In the genomic region with DNA sequence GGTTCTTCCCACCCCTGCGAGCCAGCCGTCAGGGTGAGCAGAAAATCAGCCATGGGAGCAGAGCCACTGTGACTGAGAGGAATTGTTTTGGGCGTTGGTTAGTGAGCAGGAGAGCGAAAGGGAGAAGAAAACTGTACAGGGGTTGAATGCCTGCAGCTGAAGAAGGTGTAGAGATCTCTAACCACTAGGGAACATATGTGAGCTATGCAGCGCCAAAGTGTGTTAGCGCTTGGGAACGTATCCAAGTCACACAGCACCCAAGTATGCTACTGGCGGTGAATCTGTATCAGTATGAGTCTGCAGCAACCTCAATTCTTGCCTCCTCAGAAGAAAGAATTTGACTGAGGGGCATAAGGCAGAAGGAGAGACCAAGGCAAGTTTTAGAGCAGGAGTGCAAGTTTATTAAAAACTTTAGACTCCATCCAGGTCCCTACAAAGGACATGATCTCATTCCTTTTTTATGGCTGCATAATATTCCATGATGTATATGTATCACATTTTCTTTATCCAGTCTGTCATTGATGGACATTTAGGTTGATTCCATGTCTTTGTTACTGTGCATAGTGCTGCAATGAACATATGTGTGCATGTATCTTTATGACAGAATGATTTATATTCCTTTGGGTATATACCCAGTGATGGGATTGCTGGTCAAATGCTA, we compare ENCODE assay signal across 7 cellular contexts. TPM values are rescaled to one million over a fixed set of nuclear protein-coding genes. Genes with fewer than 3 reads are reported as not detected.
A peak's percentile ranks its signal among the peaks of the same experiment; 100 is the strongest.
DNase-seq lines count a peak whose midpoint lies in the region; ATAC-seq, FAIRE-seq and TF ChIP-seq lines count a peak whose summit lies in the region.
"Not testable (repeated sequence)": the region's sequence is repeated elsewhere in the genome, so short reads cannot be mapped to it uniquely, and the experiment has no call there.

No MANE protein-coding gene starts in this region.

- peak overlapping the region; percentile 49 for H2BK20ac ChIP-seq in H9 (ENCODE audit: low read depth, low read length, poor library complexity, severe bottlenecking)

- not testable (repeated sequence) for H3K27ac Mint-ChIP-seq in H9
- H3K27ac Mint-ChIP-seq in stimulated activated memory B cell treated with anti-CD40 and anti-IgM and Interleukin-4, amounts not matched to agents 10 μg/mL and 1 μg/mL and 100 μg/mL, for 72 hours = peak overlapping the region; percentile 29

- FAIRE-seq in HepG2 (lab: Jason Lieb, UNC); pancreas (lab: Jason Lieb, UNC): not testable (repeated sequence)

- in situ Hi-C loops in HepG2 (cut with HindIII; ENCODE audit: extremely low pct_ligation_motif_present, low pct_unique_long_range_greater_than_20kb) = not testable (repeated sequence)

- not testable (repeated sequence) for H3K27me3 Mint-ChIP-seq in H9 (ENCODE audit: low read depth); stimulated activated memory B cell treated with anti-CD40 and anti-IgM and Interleukin-4, amounts not matched to agents 10 μg/mL and 1 μg/mL and 100 μg/mL, for 72 hours

- POLR2A ChIA-PET in RWPE1 (lab: Yijun Ruan, JAX; ENCODE audit: low non-redundant PET) = not testable (repeated sequence)
- POLR2A ChIA-PET in HepG2 (lab: Yijun Ruan, JAX) = interaction anchor here (2.0 kb wide), 1 partner anchor 20 kb away, joined by 6 read pairs; a partner anchor contains a TSS

- not testable (repeated sequence) for H3K4me1 Mint-ChIP-seq in H9
- peaks cover 34% of the 10 kb centered on the region for H3K4me1 Mint-ChIP-seq in stimulated activated memory B cell treated with anti-CD40 and anti-IgM and Interleukin-4, amounts not matched to agents 10 μg/mL and 1 μg/mL and 100 μg/mL, for 72 hours

- not testable (repeated sequence) for BruUV-seq in HepG2 (replicated peaks; lab: Mats Ljungman, UMichigan)

- TF ChIP-seq POLR2A in breast epithelium (IDR thresholded peaks at IDR 0.05); HepG2 (IDR thresholded peaks at IDR 0.05; ENCODE audit: insufficient read depth in 1 of 2, low read depth in 2 of 2, low read length in 2 of 2): not testable (repeated sequence)

- not testable (repeated sequence) for H3K23ac ChIP-seq in H9 (ENCODE audit: insufficient read length, low read depth, low read length)

- not testable (repeated sequence) for H3K36me3 Mint-ChIP-seq in H9 (ENCODE audit: insufficient read depth in 1 of 3, low read depth in 3 of 3); stimulated activated memory B cell treated with anti-CD40 and anti-IgM and Interleukin-4, amounts not matched to agents 10 μg/mL and 1 μg/mL and 100 μg/mL, for 72 hours

- not testable (repeated sequence) for H3T11ph ChIP-seq in H9 (ENCODE audit: low read length)

- not testable (repeated sequence) for H3K27ac ChIP-seq in H9 (ENCODE audit: insufficient read length, low read depth, low read length); HepG2 (ENCODE audit: extremely low read length, insufficient read depth, low read length)
- H3K27ac ChIP-seq in RWPE1 = peak overlapping the region; percentile 63
- H3K27ac ChIP-seq in breast epithelium = peak overlapping the region; percentile 43 to 52
- H3K27ac ChIP-seq in pancreas = peak overlapping the region; percentile 58 to 85 (median 75)

- TF ChIP-seq RAD21 in HepG2 (CRISPR knock-in tag; IDR thresholded peaks at IDR 0.05) = not testable (repeated sequence)

- not testable (repeated sequence) for H3K9me3 ChIP-seq in H9 (ENCODE audit: control insufficient read depth, low read depth, low read length); breast epithelium; HepG2 (ENCODE audit: low read length); pancreas

- not testable (repeated sequence) for H3K18ac ChIP-seq in H9 (ENCODE audit: insufficient read length, low read depth, low read length)

- not testable (repeated sequence) for H3K9ac ChIP-seq in H9 (ENCODE audit: extremely low read depth, insufficient read length, low read length); HepG2 (ENCODE audit: insufficient read depth, low read depth, low read length)

- not testable (repeated sequence) for H4K5ac ChIP-seq in H9 (ENCODE audit: insufficient read length, low read depth, low read length)

- H3K4me1 ChIP-seq in H9 (ENCODE audit: insufficient read depth, low read length); breast epithelium: not testable (repeated sequence)
- H3K4me1 ChIP-seq in HepG2 (ENCODE audit: insufficient read depth, low read length) (peaks cover 18% of the 10 kb centered on the region), pancreas (peaks cover 0 to 22% (median 8%) of the 10 kb centered on the region in 3 donors)

- H3K4me2 ChIP-seq in H9 (ENCODE audit: insufficient read depth, insufficient read length, low read length) = not testable (repeated sequence)
- H3K4me2 ChIP-seq in HepG2 (ENCODE audit: low read depth, low read length) = 0 out of 2 replicates have a peak overlapping the region, but pooled peaks have one; percentile 4

- H3K79me1 ChIP-seq in H9 (ENCODE audit: insufficient read depth, low read depth, low read length, poor library complexity, severe bottlenecking) = not testable (repeated sequence)

- H4K8ac ChIP-seq in H9 (replicated peaks; ENCODE audit: insufficient read length, low read depth, low read length) = not testable (repeated sequence)

- H3K4me3 Mint-ChIP-seq in H9; stimulated activated memory B cell treated with anti-CD40 and anti-IgM and Interleukin-4, amounts not matched to agents 10 μg/mL and 1 μg/mL and 100 μg/mL, for 72 hours: not testable (repeated sequence)

- not testable (repeated sequence) for H2BK5ac ChIP-seq in H9 (ENCODE audit: insufficient read length, low read length)

- not testable (repeated sequence) for H2AFZ ChIP-seq in H9 (ENCODE audit: low read length); HepG2 (ENCODE audit: low read length)

- not testable (repeated sequence) for H3K27me3 ChIP-seq in H9 (ENCODE audit: insufficient read depth, low read length); breast epithelium; HepG2 (ENCODE audit: control insufficient read depth in 1 of 2, insufficient read depth in 2 of 2, low read length in 2 of 2); pancreas

- not testable (repeated sequence) for H4K20me1 ChIP-seq in H9 (ENCODE audit: control insufficient read depth, insufficient read depth, insufficient read length); HepG2 (ENCODE audit: insufficient read depth, low read length)

- not testable (repeated sequence) for H3K56ac ChIP-seq in H9 (ENCODE audit: insufficient read length, low read depth, low read length)

- CTCF ChIA-PET in RWPE1 (lab: Yijun Ruan, JAX) = interaction anchor here (0.9 kb wide), 1 partner anchor 10 kb away, joined by 3 read pairs; no protein-coding TSS in a partner anchor
- CTCF ChIA-PET in HepG2 (lab: Yijun Ruan, JAX; ENCODE audit: low intra/inter-chr PET ratio, low total read pairs) = not testable (repeated sequence)

- TF ChIP-seq CTCF in H9 (conservative IDR thresholded peaks at IDR 0.05); RWPE1 (conservative IDR thresholded peaks at IDR 0.05; ENCODE audit: low read depth); breast epithelium (IDR thresholded peaks at IDR 0.05); HepG2 (CRISPR knock-in tag; IDR thresholded peaks at IDR 0.05); pancreas (IDR thresholded peaks at IDR 0.05): not testable (repeated sequence)

- H2BK120ac ChIP-seq in H9 (ENCODE audit: low read depth, low read length, poor library complexity, severe bottlenecking) = not testable (repeated sequence)

- H3K14ac ChIP-seq in H9 (ENCODE audit: insufficient read depth, low read length) = not testable (repeated sequence)

- H3K4me3 ChIP-seq in breast epithelium (peak overlapping the region in 2 of 3 donors; percentile 8 to 27), pancreas (peak overlapping the region in 1 of 4 donors; percentile 22)
- not testable (repeated sequence) for H3K4me3 ChIP-seq in HepG2 (replicated peaks in 1 of 3; ENCODE audit: insufficient read depth in 1 of 3, low read depth in 2 of 3, low read length in 3 of 3)

- not testable (repeated sequence) for H2BK12ac ChIP-seq in H9 (ENCODE audit: insufficient read length, low read depth, low read length)

- H3K79me2 ChIP-seq in H9 (ENCODE audit: insufficient read depth, low read length); HepG2 (ENCODE audit: insufficient read depth, low read length): not testable (repeated sequence)

- H2AK5ac ChIP-seq in H9 (ENCODE audit: insufficient read length, low read length) = not testable (repeated sequence)

- not testable (repeated sequence) for H4K91ac ChIP-seq in H9 (ENCODE audit: insufficient read length, low read depth, low read length)

- H2BK15ac ChIP-seq in H9 (ENCODE audit: low read depth, low read length) = not testable (repeated sequence)

- no CpG with 5 or more reads among the region's 8 CpGs for WGBS in H9 (ENCODE audit: extremely low coverage, insufficient read length, low lambda C conversion rate)
- WGBS in HepG2 (ENCODE audit: low lambda C conversion rate) = 89% methylated on average over 8 of the region's 8 CpGs
- WGBS in pancreas, 2 donors = 57 to 59% methylated on average over 8 of the region's 8 CpGs

- not testable (repeated sequence) for H3K23me2 ChIP-seq in H9 (ENCODE audit: insufficient read length, low read depth, low read length, poor library complexity, severe bottlenecking)

- not testable (repeated sequence) for H3K9me3 Mint-ChIP-seq in H9; stimulated activated memory B cell treated with anti-CD40 and anti-IgM and Interleukin-4, amounts not matched to agents 10 μg/mL and 1 μg/mL and 100 μg/mL, for 72 hours

- H3K4ac ChIP-seq in H9 (ENCODE audit: low read depth, low read length) = not testable (repeated sequence)

- not testable (repeated sequence) for DNase-seq in H9; RWPE1 (ENCODE audit: low spot score); breast epithelium (ENCODE audit: low spot score in 2 of 2); Right ventricle myocardium superior; HepG2 (ENCODE audit: low spot score)
- peak in 1 of 6 donors; percentile 30 for DNase-seq in pancreas

- peak; percentile 6 for ATAC-seq in Right ventricle myocardium superior (ENCODE audit: poor library complexity)
- not testable (repeated sequence) for ATAC-seq in HepG2; stimulated activated memory B cell treated with anti-CD40 and anti-IgM and Interleukin-4, amounts not matched to agents 10 μg/mL and 1 μg/mL and 100 μg/mL, for 72 hours
- ATAC-seq in pancreas = peak; percentile 23 to 39 (median 30)

- intact Hi-C loops in breast epithelium (cut with DNase I; ENCODE audit: low total_unique reads); Right ventricle myocardium superior (cut with DNase I); HepG2 (cut with micrococcal nuclease; ENCODE audit: unreplicated experiment); pancreas (cut with DNase I): not testable (repeated sequence)

- TF ChIP-seq EP300 in HepG2 (IDR thresholded peaks at IDR 0.05; ENCODE audit: low read depth in 2 of 2, low read length in 2 of 2); HepG2 (CRISPR knock-in tag; IDR thresholded peaks at IDR 0.05; ENCODE audit: borderline replicate concordance): not testable (repeated sequence)

- not testable (repeated sequence) for H3K36me3 ChIP-seq in breast epithelium; HepG2 (replicated peaks in 1 of 2; ENCODE audit: control insufficient read depth in 1 of 2, insufficient read depth in 2 of 2, low read length in 2 of 2); pancreas

RNA-seq across cellular contexts. Expression of a gene that starts 19.7 kb away (rescaled TPM):
- 163 and 171 TPM in 2 replicates for total RNA-seq in H9 (2021)
- 100 to 1,000 TPM; 331 to 432 (median 409) TPM for total RNA-seq in breast epithelium
- total RNA-seq in Right ventricle myocardium superior = 607 TPM
- total RNA-seq in HepG2 (2016; rRNA removed; fragmentation: Illumina TruSeq; extraction: Trizol) = 266 and 335 TPM in 2 replicates
- total RNA-seq in HepG2 (2016; cell fraction: cytosol; rRNA removed; fragmentation: Illumina TruSeq; extraction: Trizol; ENCODE audit: low read depth) = 24.5 and 25.0 TPM in 2 replicates
- 274 and 331 TPM in 2 replicates for total RNA-seq in HepG2 (2016; cell fraction: insoluble cytoplasmic fraction; rRNA removed; fragmentation: Illumina TruSeq; extraction: Trizol)
- 50.4 and 51.0 TPM in 2 replicates for total RNA-seq in HepG2 (2016; cell fraction: membrane; rRNA removed; fragmentation: Illumina TruSeq; extraction: Trizol)
- 144 and 151 TPM in 2 replicates for total RNA-seq in HepG2 (2016; cell fraction: nucleus; rRNA removed; fragmentation: Illumina TruSeq; extraction: Trizol)
- polyA plus RNA-seq in HepG2 (2011; rRNA removed) = 250 and 265 TPM in 2 replicates
- polyA plus RNA-seq in HepG2 (2011; cell fraction: cytosol; rRNA removed) = 227 and 241 TPM in 2 replicates
- polyA plus RNA-seq in HepG2 (2011; cell fraction: nucleus; rRNA removed) = 192 and 209 TPM in 2 replicates
- polyA plus RNA-seq in HepG2 (2012) = 200 and 223 TPM in 2 replicates
- polyA plus RNA-seq in HepG2 (2016; cell fraction: cytosol; fragmentation: Illumina TruSeq; extraction: Trizol; ENCODE audit: low read depth) = 19.1 and 23.5 TPM in 2 replicates
- 302 and 333 TPM in 2 replicates for polyA plus RNA-seq in HepG2 (2016; cell fraction: insoluble cytoplasmic fraction; fragmentation: Illumina TruSeq; extraction: Trizol; ENCODE audit: low read depth)
- polyA plus RNA-seq in HepG2 (2016; cell fraction: membrane; fragmentation: Illumina TruSeq; extraction: Trizol; ENCODE audit: low read depth) = 32.1 and 33.4 TPM in 2 replicates
- 152 and 173 TPM in 2 replicates for polyA plus RNA-seq in HepG2 (2016; cell fraction: nucleus; fragmentation: Illumina TruSeq; extraction: Trizol; ENCODE audit: insufficient read depth, low read depth)
- 250 and 886 TPM in 2 replicates for polyA minus RNA-seq in HepG2 (2011; rRNA and poly(A)+ RNA removed; ENCODE audit: low replicate concordance)
- 449 and 493 TPM in 2 replicates for polyA minus RNA-seq in HepG2 (2011; cell fraction: cytosol; rRNA and poly(A)+ RNA removed)
- 609 and 625 TPM in 2 replicates for polyA minus RNA-seq in HepG2 (2011; cell fraction: nucleus; rRNA and poly(A)+ RNA removed)
- 100 to 1,000 TPM in 2 of 6 donors, 10 to 100 TPM in 4; 63.5 to 137 (median 82.6) TPM for total RNA-seq in pancreas
- polyA plus RNA-seq in pancreas = 10 to 100 TPM; 22.6 to 72.9 TPM

RNA-seq across cellular contexts. Expression of a gene that starts 35.2 kb away (rescaled TPM):
- total RNA-seq in H9 (2021) (12.0 and 15.4 TPM in 2 replicates), breast epithelium (10 to 100 TPM; 65.1 to 83.6 (median 70.9) TPM), Right ventricle myocardium superior (63.7 TPM), HepG2 (2016; rRNA removed; fragmentation: Illumina TruSeq; extraction: Trizol) (27.1 and 29.4 TPM in 2 replicates), pancreas (10 to 100 TPM; 23.3 to 32.2 (median 27.1) TPM)
- 42.3 and 43.2 TPM in 2 replicates for total RNA-seq in HepG2 (2016; cell fraction: cytosol; rRNA removed; fragmentation: Illumina TruSeq; extraction: Trizol; ENCODE audit: low read depth)
- 26.8 and 26.9 TPM in 2 replicates for total RNA-seq in HepG2 (2016; cell fraction: insoluble cytoplasmic fraction; rRNA removed; fragmentation: Illumina TruSeq; extraction: Trizol)
- 52.2 and 60.9 TPM in 2 replicates for total RNA-seq in HepG2 (2016; cell fraction: membrane; rRNA removed; fragmentation: Illumina TruSeq; extraction: Trizol)
- 20.0 and 20.6 TPM in 2 replicates for total RNA-seq in HepG2 (2016; cell fraction: nucleus; rRNA removed; fragmentation: Illumina TruSeq; extraction: Trizol)
- polyA plus RNA-seq in HepG2 (2011; rRNA removed) (135 and 141 TPM in 2 replicates), pancreas (10 to 100 TPM; 14.0 to 15.7 TPM)
- 141 and 148 TPM in 2 replicates for polyA plus RNA-seq in HepG2 (2011; cell fraction: cytosol; rRNA removed)
- polyA plus RNA-seq in HepG2 (2011; cell fraction: nucleus; rRNA removed) = 91.7 and 99.3 TPM in 2 replicates
- 48.1 and 57.2 TPM in 2 replicates for polyA plus RNA-seq in HepG2 (2012)
- 45.3 and 47.3 TPM in 2 replicates for polyA plus RNA-seq in HepG2 (2016; cell fraction: cytosol; fragmentation: Illumina TruSeq; extraction: Trizol; ENCODE audit: low read depth)
- polyA plus RNA-seq in HepG2 (2016; cell fraction: insoluble cytoplasmic fraction; fragmentation: Illumina TruSeq; extraction: Trizol; ENCODE audit: low read depth) = 33.2 and 35.9 TPM in 2 replicates
- polyA plus RNA-seq in HepG2 (2016; cell fraction: membrane; fragmentation: Illumina TruSeq; extraction: Trizol; ENCODE audit: low read depth) = 57.1 and 57.2 TPM in 2 replicates
- 21.9 and 35.2 TPM in 2 replicates for polyA plus RNA-seq in HepG2 (2016; cell fraction: nucleus; fragmentation: Illumina TruSeq; extraction: Trizol; ENCODE audit: insufficient read depth, low read depth)
- polyA minus RNA-seq in HepG2 (2011; rRNA and poly(A)+ RNA removed; ENCODE audit: low replicate concordance) = 18.4 and 144 TPM in 2 replicates
- polyA minus RNA-seq in HepG2 (2011; cell fraction: cytosol; rRNA and poly(A)+ RNA removed) = 64.7 and 68.0 TPM in 2 replicates
- 130 and 135 TPM in 2 replicates for polyA minus RNA-seq in HepG2 (2011; cell fraction: nucleus; rRNA and poly(A)+ RNA removed)
